Comparison of ENCODE assay signal across 18 cellular contexts in the genomic region with DNA sequence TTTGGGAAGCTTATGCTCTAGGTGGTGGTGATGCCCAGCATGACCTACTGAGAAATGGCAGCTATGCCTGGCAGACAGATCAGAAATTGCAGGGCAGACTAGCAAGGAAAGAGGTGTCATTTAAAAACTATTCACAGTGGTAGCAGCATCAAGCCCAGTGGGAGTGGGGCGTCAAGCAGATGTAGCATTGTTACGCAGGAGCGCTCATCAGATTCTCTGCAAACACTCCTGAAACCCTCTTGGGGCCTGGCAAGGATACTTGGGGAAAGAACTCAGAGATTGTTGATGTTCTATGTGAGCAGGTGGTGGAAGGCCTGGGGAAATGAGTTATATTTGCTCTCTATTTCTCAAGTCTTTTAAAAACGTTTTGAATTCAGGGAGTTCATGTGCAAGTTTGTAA.
"Had no signal": no experiment of that assay in that cellular context is flagged by ENCODE, and none has a peak within 500 bp of the region (broad histone marks: within the 10 kb centered on the region; RNA-seq: fewer than 3 reads in every experiment).

No MANE protein-coding gene starts in this region.

- H3K27ac ChIP-seq: ascending aorta, esophagus squamous epithelium, heart left ventricle, left ventricle myocardium inferior, ovary had no signal

- H3K9me3 ChIP-seq: ovary had no signal

- H3K36me3 Mint-ChIP-seq: activated CD4-positive, alpha-beta memory T cell treated with anti-CD3 and anti-CD28 coated beads for 36 hours; activated naive CD8-positive, alpha-beta T cell treated with anti-CD3 and anti-CD28 coated beads for 36 hours had no signal

- DNase-seq: activated CD4-positive, alpha-beta memory T cell treated with anti-CD3 and anti-CD28 coated beads for 36 hours; activated CD4-positive, alpha-beta T cell treated with anti-CD3 and anti-CD28 coated beads for 1 hour; activated gamma-delta T cell; activated naive CD8-positive, alpha-beta T cell treated with anti-CD3 and anti-CD28 coated beads for 36 hours; activated T-cell treated with anti-CD3 and anti-CD28 coated beads, Interleukin-2, amount 50 U/mL, for 4 hours; esophagus squamous epithelium; foreskin fibroblast; heart left ventricle; kidney; left ventricle myocardium inferior; mesenchymal stem cell; ovary; stimulated activated CD4-positive, alpha-beta T cell treated with anti-CD3 and anti-CD28 coated beads, Interleukin-15, amount 100 ng/mL, for 24 hours; stimulated activated CD4-positive, alpha-beta T cell treated with anti-CD3 and anti-CD28 coated beads, Interleukin-4, amount 100 ng/mL, for 24 hours; T-helper 9 cell had no signal

- H3K36me3 ChIP-seq: ascending aorta, esophagus squamous epithelium, heart left ventricle, left ventricle myocardium inferior, ovary had no signal

- H3K4me3 Mint-ChIP-seq: activated CD4-positive, alpha-beta memory T cell treated with anti-CD3 and anti-CD28 coated beads for 36 hours; activated naive CD8-positive, alpha-beta T cell treated with anti-CD3 and anti-CD28 coated beads for 36 hours; activated T-cell treated with anti-CD3 and anti-CD28 coated beads, Interleukin-2, amount 50 U/mL, for 4 hours; neural crest cell; stimulated activated naive CD8-positive, alpha-beta T cell treated with anti-CD3 and anti-CD28 coated beads, Interleukin-15, Interleukin-2, amounts not matched to agents 100 ng/mL and 50 ng/mL, for 24 hours had no signal

- H3K4me1 Mint-ChIP-seq: activated naive CD8-positive, alpha-beta T cell treated with anti-CD3 and anti-CD28 coated beads for 36 hours had no signal

- H3K27me3 Mint-ChIP-seq: activated CD4-positive, alpha-beta memory T cell treated with anti-CD3 and anti-CD28 coated beads for 36 hours; activated naive CD8-positive, alpha-beta T cell treated with anti-CD3 and anti-CD28 coated beads for 36 hours; stimulated activated naive CD8-positive, alpha-beta T cell treated with anti-CD3 and anti-CD28 coated beads, Interleukin-15, Interleukin-2, amounts not matched to agents 100 ng/mL and 50 ng/mL, for 24 hours had no signal

- H3K4me1 ChIP-seq: ascending aorta, esophagus squamous epithelium, heart left ventricle, left ventricle myocardium inferior had no signal

- H3K4me3 ChIP-seq: ascending aorta, esophagus squamous epithelium, heart left ventricle, left ventricle myocardium inferior, ovary had no signal

- H3K27ac Mint-ChIP-seq: activated CD4-positive, alpha-beta memory T cell treated with anti-CD3 and anti-CD28 coated beads for 36 hours; activated naive CD8-positive, alpha-beta T cell treated with anti-CD3 and anti-CD28 coated beads for 36 hours; stimulated activated naive CD8-positive, alpha-beta T cell treated with anti-CD3 and anti-CD28 coated beads, Interleukin-15, Interleukin-2, amounts not matched to agents 100 ng/mL and 50 ng/mL, for 24 hours had no signal

- H3K27me3 ChIP-seq: ascending aorta, esophagus squamous epithelium, ovary had no signal

- ATAC-seq: activated T-cell treated with anti-CD3 and anti-CD28 coated beads, Interleukin-2, amount 50 U/mL, for 4 hours; heart left ventricle had no signal
